In the genomic region with DNA sequence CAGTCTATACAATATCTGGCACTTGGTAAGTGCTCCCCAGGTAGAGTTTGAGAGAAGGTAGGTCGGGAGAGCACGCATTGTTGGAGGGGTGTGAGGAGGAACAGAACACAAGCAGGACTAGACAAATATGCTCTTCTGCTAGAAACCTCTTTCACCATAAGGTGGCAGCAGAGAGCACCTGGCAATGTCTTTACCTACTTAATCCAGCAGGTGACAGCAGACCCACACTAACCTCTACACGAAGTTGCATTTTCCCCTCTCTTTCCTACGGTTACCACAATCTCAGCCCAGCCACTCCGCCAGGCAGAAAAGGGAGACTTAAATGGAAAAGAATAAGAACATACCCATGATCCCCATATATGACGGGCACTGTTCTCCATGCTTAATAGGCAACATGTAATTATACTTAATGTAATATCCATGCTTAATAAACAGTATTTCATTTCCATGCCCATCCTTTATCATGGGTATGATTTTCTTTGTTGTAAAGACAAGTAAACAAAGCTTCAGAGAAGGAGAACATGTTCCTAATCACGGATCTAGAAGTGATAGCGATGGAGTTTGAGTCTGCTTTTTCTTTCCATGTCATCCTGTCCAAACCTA, we compare ENCODE assay signal across 7 cellular contexts. TPM values are rescaled to one million over a fixed set of nuclear protein-coding genes. Genes with fewer than 3 reads are reported as not detected.
DNase-seq lines count a peak whose midpoint lies in the region; TF ChIP-seq lines count a peak whose summit lies in the region.

No MANE protein-coding gene starts in this region.

- no peak overlapping the region for H3K23ac ChIP-seq in neuronal stem cell (ENCODE audit: low read depth, low read length, poor library complexity)

- H3K27ac Mint-ChIP-seq in activated T-helper 1 cell treated with anti-CD3 and anti-CD28 coated beads, Interleukin-12 subunit alpha, Interleukin-12 subunit beta, Interleukin-2, Interleukin-4 antibody, amounts not matched to agents 30 ng/mL and 10 ng/mL and 1 ng/mL, durations not matched to agents 14 hours and 24 hours and 36 hours: no peak overlapping the region

- H3K27me3 Mint-ChIP-seq in activated T-helper 1 cell treated with anti-CD3 and anti-CD28 coated beads, Interleukin-12 subunit alpha, Interleukin-12 subunit beta, Interleukin-2, Interleukin-4 antibody, amounts not matched to agents 30 ng/mL and 10 ng/mL and 1 ng/mL, durations not matched to agents 14 hours and 24 hours and 36 hours (ENCODE audit: insufficient read depth): peaks cover 21% of the 10 kb centered on the region

- DNase-seq in LNCaP clone FGC (ENCODE audit: low read depth): peak; percentile 59
- peak; percentile 86 for DNase-seq in RPMI8226
- DNase-seq in activated T-helper 1 cell treated with anti-CD3 and anti-CD28 coated beads, Interleukin-12 subunit alpha, Interleukin-12 subunit beta, Interleukin-2, Interleukin-4 antibody, amounts not matched to agents 30 ng/mL and 10 ng/mL and 1 ng/mL, durations not matched to agents 14 hours and 24 hours and 36 hours (ENCODE audit: low spot score): peak; percentile 61
- DNase-seq in fibroblast of the aortic adventitia (ENCODE audit: low read depth): peak; percentile 93
- peak; percentile 86 for DNase-seq in neuronal stem cell (ENCODE audit: low spot score)
- peak in 41 of 49 donors; percentile 1 to 64 (median 35) for DNase-seq in substantia nigra (lab: John Stamatoyannopoulos, UW)

- H3K4me1 ChIP-seq in neuronal stem cell (ENCODE audit: control insufficient read depth in 2 of 2, insufficient read depth in 1 of 2, low read depth in 1 of 2, low read length in 2 of 2): no peaks in the 10 kb centered on the region

- intact Hi-C loops in activated T-helper 1 cell treated with anti-CD3 and anti-CD28 coated beads, Interleukin-12 subunit alpha, Interleukin-12 subunit beta, Interleukin-2, Interleukin-4 antibody, amounts not matched to agents 30 ng/mL and 10 ng/mL and 1 ng/mL, durations not matched to agents 14 hours and 24 hours and 36 hours (cut with micrococcal nuclease): loop anchor here (1.0 to 10.0 kb wide), 7 partner anchors 161 to 1015 kb away; no protein-coding TSS in a partner anchor

- H2BK5ac ChIP-seq in neuronal stem cell (ENCODE audit: low read length): no peak overlapping the region

- H3K4me2 ChIP-seq in neuronal stem cell (ENCODE audit: insufficient read depth, low read length, poor library complexity, severe bottlenecking): no peak overlapping the region

- H2AFZ ChIP-seq in neuronal stem cell (ENCODE audit: low read length): no peak overlapping the region

- WGBS in neuronal stem cell (ENCODE audit: extremely low coverage in 2 of 2, insufficient read length in 2 of 2, insufficient replicate concordance in 1 of 2), 2 donors: no CpG with 5 or more reads among the region's 8 CpGs

- H3K27me3 ChIP-seq in neuronal stem cell (ENCODE audit: control insufficient read depth in 3 of 3, insufficient read depth in 3 of 3, low read depth in 1 of 3, low read length in 3 of 3): peaks cover 0 to 2% (median 0%) of the 10 kb centered on the region in 3 experiments

- H3K18ac ChIP-seq in neuronal stem cell (ENCODE audit: low read length): no peak overlapping the region

- no peak overlapping the region for H3K27ac ChIP-seq in neuronal stem cell (replicated peaks; ENCODE audit: low read length)
- H3K27ac ChIP-seq in substantia nigra (ENCODE audit: low read depth, low read length, poor library complexity, severe bottlenecking): no peak overlapping the region

- H3K9me3 Mint-ChIP-seq in activated T-helper 1 cell treated with anti-CD3 and anti-CD28 coated beads, Interleukin-12 subunit alpha, Interleukin-12 subunit beta, Interleukin-2, Interleukin-4 antibody, amounts not matched to agents 30 ng/mL and 10 ng/mL and 1 ng/mL, durations not matched to agents 14 hours and 24 hours and 36 hours: no peaks in the 10 kb centered on the region

- no peaks in the 10 kb centered on the region for H3K9me3 ChIP-seq in neuronal stem cell (replicated peaks in 1 of 2; ENCODE audit: control insufficient read depth in 2 of 2, insufficient read depth in 1 of 2, low read depth in 1 of 2, low read length in 2 of 2)

- H4K8ac ChIP-seq in neuronal stem cell (ENCODE audit: low read depth, low read length): no peak overlapping the region

- no peak overlapping the region for H2AK5ac ChIP-seq in neuronal stem cell (ENCODE audit: low read depth, low read length)

- H3K79me1 ChIP-seq in neuronal stem cell (ENCODE audit: low read depth, low read length): no peaks in the 10 kb centered on the region

- TF ChIP-seq CTCF in GM12874 (IDR thresholded peaks at IDR 0.05; ENCODE audit: insufficient read depth, low read depth, low read length): peak; percentile 100
- TF ChIP-seq CTCF in LNCaP clone FGC (IDR thresholded peaks at IDR 0.05; ENCODE audit: control insufficient read depth, extremely low read depth, insufficient read depth): peak; percentile 100
- peak; percentile 100 for TF ChIP-seq CTCF in fibroblast of the aortic adventitia (IDR thresholded peaks at IDR 0.05; ENCODE audit: insufficient read depth, low read length)

- H3K36me3 Mint-ChIP-seq in activated T-helper 1 cell treated with anti-CD3 and anti-CD28 coated beads, Interleukin-12 subunit alpha, Interleukin-12 subunit beta, Interleukin-2, Interleukin-4 antibody, amounts not matched to agents 30 ng/mL and 10 ng/mL and 1 ng/mL, durations not matched to agents 14 hours and 24 hours and 36 hours (ENCODE audit: low read depth): no peaks in the 10 kb centered on the region

- H3K4ac ChIP-seq in neuronal stem cell (ENCODE audit: low read length): no peak overlapping the region

- no peak overlapping the region for H3K4me3 Mint-ChIP-seq in activated T-helper 1 cell treated with anti-CD3 and anti-CD28 coated beads, Interleukin-12 subunit alpha, Interleukin-12 subunit beta, Interleukin-2, Interleukin-4 antibody, amounts not matched to agents 30 ng/mL and 10 ng/mL and 1 ng/mL, durations not matched to agents 14 hours and 24 hours and 36 hours

- no peak overlapping the region for H3K9ac ChIP-seq in neuronal stem cell (ENCODE audit: low read depth, low read length, poor library complexity)

- no peak overlapping the region for H4K91ac ChIP-seq in neuronal stem cell (ENCODE audit: low read depth, low read length, poor library complexity)

- no peak overlapping the region for H2BK15ac ChIP-seq in neuronal stem cell (ENCODE audit: low read length)

- H3K4me3 ChIP-seq in LNCaP clone FGC (ENCODE audit: low read depth, low read length) (no peak overlapping the region), fibroblast of the aortic adventitia (ENCODE audit: low read depth, low read length) (no peak overlapping the region), neuronal stem cell (ENCODE audit: low read length in 2 of 2) (no peak overlapping the region)

- no peak overlapping the region for H2BK120ac ChIP-seq in neuronal stem cell (ENCODE audit: low read depth, low read length)

- H3K36me3 ChIP-seq in neuronal stem cell (replicated peaks in 1 of 2; ENCODE audit: control insufficient read depth in 2 of 2, insufficient read depth in 2 of 2, low read length in 2 of 2): no peaks in the 10 kb centered on the region

- no peak overlapping the region for H2BK12ac ChIP-seq in neuronal stem cell (ENCODE audit: low read length)

- no peak overlapping the region for H3K14ac ChIP-seq in neuronal stem cell (ENCODE audit: low read length)

- H3K4me1 Mint-ChIP-seq in activated T-helper 1 cell treated with anti-CD3 and anti-CD28 coated beads, Interleukin-12 subunit alpha, Interleukin-12 subunit beta, Interleukin-2, Interleukin-4 antibody, amounts not matched to agents 30 ng/mL and 10 ng/mL and 1 ng/mL, durations not matched to agents 14 hours and 24 hours and 36 hours (ENCODE audit: low read depth): peaks cover 18% of the 10 kb centered on the region

RNA-seq across cellular contexts. Expression of a gene that starts 55.1 kb away (rescaled TPM):
- 0.39 and 0.65 TPM in 2 replicates for total RNA-seq in activated T-helper 1 cell treated with anti-CD3 and anti-CD28 coated beads, Interleukin-12 subunit alpha, Interleukin-12 subunit beta, Interleukin-2, Interleukin-4 antibody, amounts not matched to agents 30 ng/mL and 10 ng/mL and 1 ng/mL, durations not matched to agents 14 hours and 24 hours and 36 hours
- 11.1 and 109 TPM in 2 replicates for total RNA-seq in fibroblast of the aortic adventitia (ENCODE audit: low replicate concordance)
- polyA plus RNA-seq in neuronal stem cell (2013, experiment 1 of 2): 13.1 TPM
- 13.5 TPM for polyA plus RNA-seq in neuronal stem cell (2013, experiment 2 of 2)

Comparison
In these comparisons a context has a peak if more than half of its experiments do, and no peak if none do; other contexts are left out.
1. DNase-seq: peak in every context shown above with its lines; median percentile 93 in fibroblast of the aortic adventitia; 86 in RPMI8226; 86 in neuronal stem cell; 61 in activated T-helper 1 cell treated with anti-CD3 and anti-CD28 coated beads, Interleukin-12 subunit alpha, Interleukin-12 subunit beta, Interleukin-2, Interleukin-4 antibody, amounts not matched to agents 30 ng/mL and 10 ng/mL and 1 ng/mL, durations not matched to agents 14 hours and 24 hours and 36 hours; 59 in LNCaP clone FGC; 35 in substantia nigra.